In genomic region chr1:9161963-9162362, GRCh38 we compare ENCODE assay signal across 15 cellular contexts. TPM values are rescaled to one million over a fixed set of nuclear protein-coding genes. Genes with fewer than 3 reads are reported as not detected.
DNase-seq lines count a peak whose midpoint lies in the region; ATAC-seq and TF ChIP-seq lines count a peak whose summit lies in the region.
"Had no signal": no experiment of that assay in that cellular context is flagged by ENCODE, and none has a peak within 500 bp of the region (broad histone marks: within the 10 kb centered on the region; RNA-seq: fewer than 3 reads in every experiment).

No MANE protein-coding gene starts in this region.

- peaks cover 16% of the 10 kb centered on the region for H3K4me1 Mint-ChIP-seq in stimulated activated effector memory CD8-positive, alpha-beta T cell treated with anti-CD3 and anti-CD28 coated beads, Interleukin-12 subunit alpha, Interleukin-12 subunit beta, amount 100 ng/mL, for 72 hours

- H3K9me3 ChIP-seq in HCT116 (ENCODE audit: control insufficient read depth in 1 of 2, insufficient read depth in 1 of 2, low read depth in 1 of 2, low read length in 2 of 2) (no peaks in the 10 kb centered on the region), Panc1 (ENCODE audit: control insufficient read depth, insufficient read depth, low read depth, low read length) (no peaks in the 10 kb centered on the region), stomach (no peaks in the 10 kb centered on the region)
- H3K9me3 ChIP-seq: esophagus muscularis mucosa had no signal

- peaks cover 5% of the 10 kb centered on the region for H3K36me3 Mint-ChIP-seq in stimulated activated effector memory CD8-positive, alpha-beta T cell treated with anti-CD3 and anti-CD28 coated beads, Interleukin-12 subunit alpha, Interleukin-12 subunit beta, amount 100 ng/mL, for 72 hours

- no peaks in the 10 kb centered on the region for H3K9me3 Mint-ChIP-seq in stimulated activated effector memory CD8-positive, alpha-beta T cell treated with anti-CD3 and anti-CD28 coated beads, Interleukin-12 subunit alpha, Interleukin-12 subunit beta, amount 100 ng/mL, for 72 hours

- CTCF ChIA-PET in HCT116 (lab: Charles Lee) (no interaction called here), Panc1 (lab: Charles Lee) (no interaction called here)

- no peak overlapping the region for H3K27ac Mint-ChIP-seq in stimulated activated effector memory CD8-positive, alpha-beta T cell treated with anti-CD3 and anti-CD28 coated beads, Interleukin-12 subunit alpha, Interleukin-12 subunit beta, amount 100 ng/mL, for 72 hours

- POLR2A ChIA-PET in HCT116 (lab: Charles Lee), result no interaction called here
- POLR2A ChIA-PET in Panc1 (lab: Charles Lee), result no interaction called here

- H3K4me3 ChIP-seq in HCT116 (replicated peaks in 1 of 2; ENCODE audit: low read depth in 1 of 2, low read length in 2 of 2), result no peak overlapping the region
- no peak overlapping the region for H3K4me3 ChIP-seq in Panc1 (ENCODE audit: low read depth in 2 of 2, low read length in 2 of 2)
- no peak overlapping the region for H3K4me3 ChIP-seq in stomach
- H3K4me3 ChIP-seq: esophagus muscularis mucosa had no signal

- no peak for TF ChIP-seq POLR2A in HCT116 (IDR thresholded peaks at IDR 0.05; ENCODE audit: borderline replicate concordance, extremely low read depth, insufficient read depth, insufficient read length)
- no peak for TF ChIP-seq POLR2A in stomach (IDR thresholded peaks at IDR 0.05)

- no TSS peak for BruUV-seq in HCT116 (replicated peaks; lab: Mats Ljungman, UMichigan)
- no TSS peak for BruUV-seq in Panc1 (replicated peaks; lab: Mats Ljungman, UMichigan)

- no peak for DNase-seq in HCT116 (ENCODE audit: low read depth, low spot score)
- no peak for DNase-seq in Panc1 (ENCODE audit: low read depth, low spot score)
- DNase-seq in left lobe of liver (ENCODE audit: low spot score), result no peak
- DNase-seq in stomach, result peak; percentile 60
- DNase-seq in activated CD4-positive, alpha-beta T cell treated with anti-CD3 and anti-CD28 coated beads for 4 hours, result no peak
- DNase-seq in NCI-H146 (lab: John Stamatoyannopoulos, UW), result no peak
- DNase-seq in NCI-H1694 (lab: John Stamatoyannopoulos, UW), result no peak
- no peak for DNase-seq in stimulated activated effector memory CD8-positive, alpha-beta T cell treated with anti-CD3 and anti-CD28 coated beads, Interleukin-12 subunit alpha, Interleukin-12 subunit beta, amount 100 ng/mL, for 72 hours (ENCODE audit: low spot score in 2 of 2)
- DNase-seq: activated CD4-positive, alpha-beta T cell treated with anti-CD3 and anti-CD28 coated beads, Interleukin-2, amount 50 U/mL, for 1 hour; activated T-cell treated with anti-CD3 and anti-CD28 coated beads, Interleukin-2, amount 50 U/mL, for 1 hour; left ventricle myocardium superior; NCI-H2107; SIG-M5; T1000 had no signal

- in situ Hi-C loops in Panc1 (cut with HindIII; ENCODE audit: low pct_unique_long_range_greater_than_20kb, low sequenced_read_pairs), result no loop called here

- peak overlapping the region; percentile 76 for H3K4me2 ChIP-seq in HCT116 (ENCODE audit: low read length)

- H3K27ac ChIP-seq in HCT116 (ENCODE audit: low read depth, low read length), result no peak overlapping the region
- H3K27ac ChIP-seq in Panc1 (ENCODE audit: low read length), result peak overlapping the region; percentile 85
- peak overlapping the region in 3 of 5 donors; percentile 82 to 92 (median 88) for H3K27ac ChIP-seq in stomach

- H3K9ac ChIP-seq in HCT116 (ENCODE audit: low read length), result 0 out of 2 replicates have a peak overlapping the region, but pooled peaks have one; percentile 49

- H4K20me1 ChIP-seq in HCT116 (ENCODE audit: insufficient read depth), result peaks cover 8% of the 10 kb centered on the region; the same call in 1 of the 2 replicates

- ATAC-seq in HCT116, result no peak
- no peak for ATAC-seq in Panc1
- peak; percentile 15 for ATAC-seq in left lobe of liver
- no peak for ATAC-seq in stimulated activated effector memory CD8-positive, alpha-beta T cell treated with anti-CD3 and anti-CD28 coated beads, Interleukin-12 subunit alpha, Interleukin-12 subunit beta, amount 100 ng/mL, for 72 hours

- RAD21 ChIA-PET in HCT116 (lab: Charles Lee; ENCODE audit: low non-redundant PET in 1 of 2, low total read pairs in 2 of 2, uncharacterized antibody in 2 of 2, unreplicated experiment in 2 of 2), result no interaction called here

- intact Hi-C loops in HCT116 (cut with micrococcal nuclease) (loop anchor here (2.0 kb wide), 1 partner anchor 29 kb away; no protein-coding TSS in a partner anchor), Panc1 (cut with micrococcal nuclease; ENCODE audit: unreplicated experiment) (no loop called here), stomach (cut with DNase I; ENCODE audit: low total_unique reads) (no loop called here)

- TF ChIP-seq EP300 in stomach (IDR thresholded peaks at IDR 0.05), result no peak

- H3K4me1 ChIP-seq in HCT116 (ENCODE audit: control insufficient read depth in 1 of 2, insufficient read depth in 2 of 2, low read length in 2 of 2), result peaks cover 39 to 44% of the 10 kb centered on the region in 2 experiments
- H3K4me1 ChIP-seq in Panc1 (ENCODE audit: control insufficient read depth, insufficient read depth, low read length), result peaks cover 45% of the 10 kb centered on the region
- peaks cover 25 to 60% (median 47%) of the 10 kb centered on the region in 4 donors for H3K4me1 ChIP-seq in stomach

- TF ChIP-seq RAD21 in HCT116 (IDR thresholded peaks at IDR 0.05; ENCODE audit: low read depth), result no peak

- H3K27me3 ChIP-seq in HCT116 (ENCODE audit: insufficient read depth, low read length), result peaks cover 4% of the 10 kb centered on the region; the same call in 1 of the 2 replicates
- no peaks in the 10 kb centered on the region for H3K27me3 ChIP-seq in Panc1 (ENCODE audit: control insufficient read depth, insufficient read depth, low read length)
- no peaks in the 10 kb centered on the region for H3K27me3 ChIP-seq in stomach
- H3K27me3 ChIP-seq: esophagus muscularis mucosa had no signal

- no peaks in the 10 kb centered on the region for H3K9me2 ChIP-seq in HCT116 (ENCODE audit: insufficient read depth)

- no peak for TF ChIP-seq CTCF in HCT116 (IDR thresholded peaks at IDR 0.05 in 2 of 3, conservative IDR thresholded peaks at IDR 0.05 in 1 of 3; ENCODE audit: borderline replicate concordance in 1 of 3, insufficient read depth in 1 of 3, low read depth in 2 of 3, low read length in 2 of 3)
- TF ChIP-seq CTCF in Panc1 (IDR thresholded peaks at IDR 0.05), result no peak
- TF ChIP-seq CTCF in stomach (IDR thresholded peaks at IDR 0.05), result no peak

- H3K79me2 ChIP-seq in HCT116 (ENCODE audit: insufficient read depth, low read length), result peaks cover 67% of the 10 kb centered on the region

- H3K36me3 ChIP-seq in HCT116 (ENCODE audit: control insufficient read depth in 1 of 2, insufficient read depth in 2 of 2, low read length in 2 of 2) (no peaks in the 10 kb centered on the region), Panc1 (ENCODE audit: control insufficient read depth, insufficient read depth, low read length) (no peaks in the 10 kb centered on the region), stomach (no peaks in the 10 kb centered on the region)
- H3K36me3 ChIP-seq: esophagus muscularis mucosa had no signal

- no peak overlapping the region for H3K4me3 Mint-ChIP-seq in stimulated activated effector memory CD8-positive, alpha-beta T cell treated with anti-CD3 and anti-CD28 coated beads, Interleukin-12 subunit alpha, Interleukin-12 subunit beta, amount 100 ng/mL, for 72 hours

- H2AFZ ChIP-seq in HCT116 (ENCODE audit: low read depth, low read length, poor library complexity, severe bottlenecking), result no peak overlapping the region

- WGBS in stomach, 5 donors, result 43 to 69% (median 51%) methylated on average over 7 of the region's 9 CpGs

TF ChIP-seq in HCT116, 20 proteins besides CTCF, POLR2A, EP300 and RAD21 (continues in another document):
- TF ChIP-seq MAX (IDR thresholded peaks at IDR 0.05) (no peak), CBX3 (IDR thresholded peaks at IDR 0.05; ENCODE audit: low read depth) (no peak), ELF1 (IDR thresholded peaks at IDR 0.05; ENCODE audit: borderline replicate concordance, low read depth) (no peak), EZH2 (IDR thresholded peaks at IDR 0.05) (no peak), EZH2phosphoT487 (IDR thresholded peaks at IDR 0.05; ENCODE audit: borderline replicate concordance) (no peak), ZNF274 (IDR thresholded peaks at IDR 0.05; ENCODE audit: low read depth, low read length) (no peak), SIN3A (IDR thresholded peaks at IDR 0.05; ENCODE audit: low read depth) (no peak), FOSL1 (IDR thresholded peaks at IDR 0.05; ENCODE audit: low read depth) (no peak), YY1 (IDR thresholded peaks at IDR 0.05; ENCODE audit: extremely low read depth, insufficient replicate concordance, low read depth, low read length) (no peak), JUND (IDR thresholded peaks at IDR 0.05) (no peak), CEBPB (IDR thresholded peaks at IDR 0.05; ENCODE audit: low read depth) (no peak), ZFX (IDR thresholded peaks at IDR 0.05) (no peak)

RNA-seq across cellular contexts. Expression of gene GPR157, which starts 33.1 kb away (rescaled TPM):
- 7.7 TPM for total RNA-seq in HCT116 (2021; ENCODE audit: unreplicated experiment)
- polyA plus RNA-seq in HCT116 (2012), result 2.2 and 4.3 TPM in 2 replicates
- 19.8 TPM for total RNA-seq in Panc1 (2021; ENCODE audit: unreplicated experiment)
- polyA plus RNA-seq in Panc1 (2012; ENCODE audit: insufficient read length), result 33.9 TPM
- total RNA-seq in left lobe of liver, result 8.3 TPM
- total RNA-seq in stomach, result 10 to 100 TPM in 1 of 5 donors, 1 to 10 TPM in 4; 3.1 to 16.5 (median 7.0) TPM
- 1 to 10 TPM in 2 of 3 donors, under 1 TPM in 1; 0.15 to 3.7 (median 1.1) TPM for polyA plus RNA-seq in stomach
